Comparison of ENCODE assay signal across 20 cellular contexts in the genomic region with DNA sequence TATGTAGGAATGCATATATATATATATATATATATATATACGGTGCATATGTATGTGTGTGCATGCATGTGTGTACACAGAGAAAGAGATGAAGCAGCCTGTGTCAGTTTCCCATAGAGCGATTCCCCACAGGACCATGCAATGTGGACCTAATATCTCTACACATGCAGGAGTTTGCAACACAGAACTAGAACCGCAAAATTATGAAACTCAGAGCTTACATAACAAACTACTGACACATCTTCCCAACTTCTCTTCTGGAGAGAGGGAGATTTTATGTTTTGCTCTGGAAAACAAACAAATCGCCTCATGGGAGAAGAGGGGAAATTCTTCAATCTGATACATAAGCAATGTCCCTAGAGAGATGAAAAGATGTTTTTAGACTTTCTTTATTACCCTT.
A peak's percentile ranks its signal among the peaks of the same experiment; 100 is the strongest.
DNase-seq lines count a peak whose midpoint lies in the region; ATAC-seq, FAIRE-seq and TF ChIP-seq lines count a peak whose summit lies in the region.
"Had no signal": no experiment of that assay in that cellular context is flagged by ENCODE, and none has a peak within 500 bp of the region (broad histone marks: within the 10 kb centered on the region; RNA-seq: fewer than 3 reads in every experiment).

No MANE protein-coding gene starts in this region.

- no peaks in the 10 kb centered on the region for H3F3A ChIP-seq in GM23248 (ENCODE audit: insufficient read depth)

- H3K4me1 ChIP-seq in A549 (no peaks in the 10 kb centered on the region), GM23248 (ENCODE audit: insufficient read depth) (no peaks in the 10 kb centered on the region), adipocyte (ENCODE audit: control insufficient read depth, insufficient read depth, low read length) (no peaks in the 10 kb centered on the region)

- H3K9ac ChIP-seq in GM23248 (no peak overlapping the region), adipocyte (ENCODE audit: low read length) (no peak overlapping the region)

- H3K27ac ChIP-seq in A549 = no peak overlapping the region
- H3K27ac ChIP-seq in GM23248 = no peak overlapping the region
- H3K27ac ChIP-seq: C4-2B had no signal

- CTCF ChIA-PET in A549 (lab: Yijun Ruan, JAX) = no interaction called here

- TF ChIP-seq CTCF in A549 (IDR thresholded peaks at IDR 0.05) (no peak), NB4 (IDR thresholded peaks at IDR 0.05; ENCODE audit: low read depth, low read length) (no peak)

- POLR2A ChIA-PET in A549 (lab: Yijun Ruan, JAX) = no interaction called here

- no peak overlapping the region for H2AFZ ChIP-seq in GM23248

- ATAC-seq in A549 (no peak), HG03521 (IDR thresholded peaks at IDR 0.05; ENCODE audit: unreplicated experiment) (no peak), HG02759 (IDR thresholded peaks at IDR 0.05; ENCODE audit: unreplicated experiment) (no peak)
- ATAC-seq: HCT116, SK-N-SH treated with all-trans-retinoic acid at 6 μM for 48 hours, T-helper 17 cell had no signal

- H3K9me3 ChIP-seq in A549 (no peaks in the 10 kb centered on the region; the same call in 2 of the 3 replicates), GM23248 (ENCODE audit: low read depth) (no peaks in the 10 kb centered on the region), adipocyte (ENCODE audit: control insufficient read depth, low read length) (peaks cover 4% of the 10 kb centered on the region)

- FAIRE-seq in A549 (lab: Jason Lieb, UNC) (peak; percentile 18), H54 (lab: Jason Lieb, UNC) (no peak)

- H3K4me2 ChIP-seq in A549 (no peak overlapping the region), GM23248 (ENCODE audit: unreplicated experiment) (no peak overlapping the region)

- WGBS in A549 (ENCODE audit: missing lambda C conversion rate) = 26% methylated on average over 4 of the region's 4 CpGs
- 1 to 2% methylated on average over 4 of the region's 4 CpGs for WGBS in GM23248 (ENCODE audit: low coverage in 1 of 2, low lambda C conversion rate in 2 of 2, missing lambda C conversion rate in 2 of 2), 2 experiments

- TF ChIP-seq EP300 in A549 (IDR thresholded peaks at IDR 0.05) = no peak

- in situ Hi-C loops in GM23248 (cut with MboI) = no loop called here

- H3K4me3 ChIP-seq in A549 (no peak overlapping the region), GM23248 (no peak overlapping the region), NB4 (ENCODE audit: low read depth, low read length) (no peak overlapping the region), adipocyte (ENCODE audit: low read length) (no peak overlapping the region), H7 (ENCODE audit: insufficient read depth, low read depth, low read length) (no peak overlapping the region)

- no peak for TF ChIP-seq POLR2A in A549 (IDR thresholded peaks at IDR 0.05; ENCODE audit: low read length)
- no peak for TF ChIP-seq POLR2A in NB4 (IDR thresholded peaks at IDR 0.05; ENCODE audit: extremely low read depth, insufficient read length)
- no peak for TF ChIP-seq POLR2A in H54 (IDR thresholded peaks at IDR 0.05; ENCODE audit: low read depth, low read length)

- no peaks in the 10 kb centered on the region for H4K20me1 ChIP-seq in GM23248 (ENCODE audit: insufficient read depth)

- H3K36me3 ChIP-seq in GM23248 (ENCODE audit: low read depth) = no peaks in the 10 kb centered on the region
- no peaks in the 10 kb centered on the region for H3K36me3 ChIP-seq in adipocyte (ENCODE audit: control insufficient read depth, insufficient read depth, low read length, severe bottlenecking)
- no peaks in the 10 kb centered on the region for H3K36me3 ChIP-seq in H7 (replicated peaks; ENCODE audit: control insufficient read depth, insufficient read depth, low read length)

- DNase-seq in A549 (ENCODE audit: low read depth in 1 of 2, low spot score in 1 of 2) (no peak), GM23248 (peak; percentile 13), NB4 (ENCODE audit: low read depth) (peak; percentile 82), adipocyte (ENCODE audit: low read depth) (peak; percentile 2), H7 (no peak), H54 (ENCODE audit: insufficient read length, low spot score) (no peak)
- DNase-seq: 8988T, Karpas-422, NCI-H1417 treated with DMSO at 0.1 percent for 48 hours, NCI-H1930, NCI-H2171, NCI-H446, NCI-H69, SHP77, T-helper 17 cell had no signal

- H3K79me2 ChIP-seq in GM23248 (ENCODE audit: insufficient read depth) = no peaks in the 10 kb centered on the region

- H3K27me3 ChIP-seq in GM23248 (replicated peaks; ENCODE audit: insufficient read depth) = no peaks in the 10 kb centered on the region
- H3K27me3 ChIP-seq in adipocyte (replicated peaks; ENCODE audit: control insufficient read depth, insufficient read depth, low read length) = no peaks in the 10 kb centered on the region
- no peaks in the 10 kb centered on the region for H3K27me3 ChIP-seq in H7 (ENCODE audit: control insufficient read depth, insufficient read depth, low read length)

- H3K9me2 ChIP-seq in GM23248 (ENCODE audit: insufficient read depth) = no peaks in the 10 kb centered on the region

- TF ChIP-seq RAD21 in A549 (conservative IDR thresholded peaks at IDR 0.05 in 1 of 2, IDR thresholded peaks at IDR 0.05 in 1 of 2) = no peak

TF ChIP-seq in A549, 52 proteins besides CTCF, POLR2A, EP300 and RAD21:
- TF ChIP-seq, protein P1, sequence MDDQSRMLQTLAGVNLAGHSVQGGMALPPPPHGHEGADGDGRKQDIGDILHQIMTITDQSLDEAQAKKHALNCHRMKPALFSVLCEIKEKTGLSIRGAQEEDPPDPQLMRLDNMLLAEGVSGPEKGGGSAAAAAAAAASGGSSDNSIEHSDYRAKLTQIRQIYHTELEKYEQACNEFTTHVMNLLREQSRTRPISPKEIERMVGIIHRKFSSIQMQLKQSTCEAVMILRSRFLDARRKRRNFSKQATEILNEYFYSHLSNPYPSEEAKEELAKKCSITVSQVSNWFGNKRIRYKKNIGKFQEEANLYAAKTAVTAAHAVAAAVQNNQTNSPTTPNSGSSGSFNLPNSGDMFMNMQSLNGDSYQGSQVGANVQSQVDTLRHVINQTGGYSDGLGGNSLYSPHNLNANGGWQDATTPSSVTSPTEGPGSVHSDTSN (IDR thresholded peaks at IDR 0.05) = no peak
- TF ChIP-seq HEYL (CRISPR knock-in tag; IDR thresholded peaks at IDR 0.05) (no peak), NPAS2 (CRISPR knock-in tag; IDR thresholded peaks at IDR 0.05; ENCODE audit: borderline replicate concordance) (no peak), ESRRA (IDR thresholded peaks at IDR 0.05; ENCODE audit: borderline replicate concordance, low read length) (no peak), NFE2L2 (conservative IDR thresholded peaks at IDR 0.05; ENCODE audit: low read length) (no peak), HOXA7 (CRISPR knock-in tag; IDR thresholded peaks at IDR 0.05) (no peak), ZFP36 (IDR thresholded peaks at IDR 0.05; ENCODE audit: borderline replicate concordance, partially characterized antibody) (no peak), CBX8 (IDR thresholded peaks at IDR 0.05) (no peak), SMC3 (IDR thresholded peaks at IDR 0.05) (no peak), RARB (CRISPR knock-in tag; IDR thresholded peaks at IDR 0.05) (no peak), FOSB (CRISPR knock-in tag; IDR thresholded peaks at IDR 0.05) (no peak), EHF (CRISPR knock-in tag; IDR thresholded peaks at IDR 0.05) (no peak), RNF2 (IDR thresholded peaks at IDR 0.05; ENCODE audit: borderline replicate concordance, low read depth) (no peak), ZNF302 (CRISPR knock-in tag; IDR thresholded peaks at IDR 0.05) (no peak)
- TF ChIP-seq, protein P2, sequence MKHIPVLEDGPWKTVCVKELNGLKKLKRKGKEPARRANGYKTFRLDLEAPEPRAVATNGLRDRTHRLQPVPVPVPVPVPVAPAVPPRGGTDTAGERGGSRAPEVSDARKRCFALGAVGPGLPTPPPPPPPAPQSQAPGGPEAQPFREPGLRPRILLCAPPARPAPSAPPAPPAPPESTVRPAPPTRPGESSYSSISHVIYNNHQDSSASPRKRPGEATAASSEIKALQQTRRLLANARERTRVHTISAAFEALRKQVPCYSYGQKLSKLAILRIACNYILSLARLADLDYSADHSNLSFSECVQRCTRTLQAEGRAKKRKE (CRISPR knock-in tag; IDR thresholded peaks at IDR 0.05; ENCODE audit: low read depth) = no peak
- TF ChIP-seq, protein P3, sequence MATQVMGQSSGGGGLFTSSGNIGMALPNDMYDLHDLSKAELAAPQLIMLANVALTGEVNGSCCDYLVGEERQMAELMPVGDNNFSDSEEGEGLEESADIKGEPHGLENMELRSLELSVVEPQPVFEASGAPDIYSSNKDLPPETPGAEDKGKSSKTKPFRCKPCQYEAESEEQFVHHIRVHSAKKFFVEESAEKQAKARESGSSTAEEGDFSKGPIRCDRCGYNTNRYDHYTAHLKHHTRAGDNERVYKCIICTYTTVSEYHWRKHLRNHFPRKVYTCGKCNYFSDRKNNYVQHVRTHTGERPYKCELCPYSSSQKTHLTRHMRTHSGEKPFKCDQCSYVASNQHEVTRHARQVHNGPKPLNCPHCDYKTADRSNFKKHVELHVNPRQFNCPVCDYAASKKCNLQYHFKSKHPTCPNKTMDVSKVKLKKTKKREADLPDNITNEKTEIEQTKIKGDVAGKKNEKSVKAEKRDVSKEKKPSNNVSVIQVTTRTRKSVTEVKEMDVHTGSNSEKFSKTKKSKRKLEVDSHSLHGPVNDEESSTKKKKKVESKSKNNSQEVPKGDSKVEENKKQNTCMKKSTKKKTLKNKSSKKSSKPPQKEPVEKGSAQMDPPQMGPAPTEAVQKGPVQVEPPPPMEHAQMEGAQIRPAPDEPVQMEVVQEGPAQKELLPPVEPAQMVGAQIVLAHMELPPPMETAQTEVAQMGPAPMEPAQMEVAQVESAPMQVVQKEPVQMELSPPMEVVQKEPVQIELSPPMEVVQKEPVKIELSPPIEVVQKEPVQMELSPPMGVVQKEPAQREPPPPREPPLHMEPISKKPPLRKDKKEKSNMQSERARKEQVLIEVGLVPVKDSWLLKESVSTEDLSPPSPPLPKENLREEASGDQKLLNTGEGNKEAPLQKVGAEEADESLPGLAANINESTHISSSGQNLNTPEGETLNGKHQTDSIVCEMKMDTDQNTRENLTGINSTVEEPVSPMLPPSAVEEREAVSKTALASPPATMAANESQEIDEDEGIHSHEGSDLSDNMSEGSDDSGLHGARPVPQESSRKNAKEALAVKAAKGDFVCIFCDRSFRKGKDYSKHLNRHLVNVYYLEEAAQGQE (IDR thresholded peaks at IDR 0.05) = no peak
- TF ChIP-seq, protein P4, sequence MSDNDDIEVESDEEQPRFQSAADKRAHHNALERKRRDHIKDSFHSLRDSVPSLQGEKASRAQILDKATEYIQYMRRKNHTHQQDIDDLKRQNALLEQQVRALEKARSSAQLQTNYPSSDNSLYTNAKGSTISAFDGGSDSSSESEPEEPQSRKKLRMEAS (IDR thresholded peaks at IDR 0.05) = no peak

Comparison
In these comparisons a context has a peak if more than half of its experiments do, and no peak if none do; other contexts are left out.
1. DNase-seq: peak in GM23248 (single experiment), NB4 (single experiment) and adipocyte (single experiment); none in A549 (0 of 2), H7 (single experiment) and H54 (single experiment).